9 cellular contexts compared by ENCODE assay signal in the genomic region with DNA sequence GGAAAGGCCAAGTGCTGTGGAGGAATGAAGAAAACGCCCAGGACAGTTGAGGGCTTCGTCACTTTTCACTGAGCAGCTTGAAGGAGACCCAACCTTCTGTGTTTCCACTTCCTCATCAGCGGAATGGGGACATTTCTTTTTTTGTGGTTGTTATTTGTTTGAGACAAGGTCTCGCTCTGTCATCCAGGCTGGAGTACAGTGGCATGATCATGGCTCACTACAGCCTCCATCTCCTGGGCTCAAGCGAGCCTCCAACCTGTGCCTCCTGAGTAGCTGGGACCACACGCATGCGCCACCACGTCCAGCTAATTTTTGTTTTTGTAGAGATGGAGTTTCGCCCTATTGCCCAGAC. TPM values are rescaled to one million over a fixed set of nuclear protein-coding genes. Genes with fewer than 3 reads are reported as not detected.
DNase-seq lines count a peak whose midpoint lies in the region; ATAC-seq and TF ChIP-seq lines count a peak whose summit lies in the region.
"Had no signal": no experiment of that assay in that cellular context is flagged by ENCODE, and none has a peak within 500 bp of the region (broad histone marks: within the 10 kb centered on the region; RNA-seq: fewer than 3 reads in every experiment).

No MANE protein-coding gene starts in this region.

- H3K9me3 Mint-ChIP-seq in CD14-positive monocyte (peaks cover 0 to 2% (median 0%) of the 10 kb centered on the region in 7 donors), memory B cell (no peaks in the 10 kb centered on the region)
- no peaks in the 10 kb centered on the region for H3K9me3 Mint-ChIP-seq in activated CD4-positive, alpha-beta memory T cell treated with anti-CD3 and anti-CD28 coated beads for 36 hours

- no peaks in the 10 kb centered on the region for H4K20me1 ChIP-seq in HCT116 (ENCODE audit: insufficient read depth)

- peaks cover 97% of the 10 kb centered on the region for H3K4me1 Mint-ChIP-seq in CD14-positive monocyte
- peaks cover 67% of the 10 kb centered on the region for H3K4me1 Mint-ChIP-seq in activated CD4-positive, alpha-beta memory T cell treated with anti-CD3 and anti-CD28 coated beads for 36 hours (ENCODE audit: low read depth)
- H3K4me1 Mint-ChIP-seq in memory B cell = peaks cover 47% of the 10 kb centered on the region

- peaks cover 8% of the 10 kb centered on the region in 2 donors for H3K36me3 Mint-ChIP-seq in CD14-positive monocyte
- peaks cover 3% of the 10 kb centered on the region for H3K36me3 Mint-ChIP-seq in activated CD4-positive, alpha-beta memory T cell treated with anti-CD3 and anti-CD28 coated beads for 36 hours
- no peaks in the 10 kb centered on the region for H3K36me3 Mint-ChIP-seq in memory B cell

- no peaks in the 10 kb centered on the region for H3K9me2 ChIP-seq in HCT116 (ENCODE audit: insufficient read depth)

- peak overlapping the region; percentile 73 for H3K4me2 ChIP-seq in HCT116 (ENCODE audit: low read length)

- peaks cover 50 to 61% of the 10 kb centered on the region in 2 experiments for H3K4me1 ChIP-seq in HCT116 (ENCODE audit: control insufficient read depth in 1 of 2, insufficient read depth in 2 of 2, low read length in 2 of 2)

- H3K27ac Mint-ChIP-seq in CD14-positive monocyte = peak overlapping the region; percentile 99 to 100 (median 100)
- peak overlapping the region; percentile 93 for H3K27ac Mint-ChIP-seq in activated CD4-positive, alpha-beta memory T cell treated with anti-CD3 and anti-CD28 coated beads for 36 hours
- H3K27ac Mint-ChIP-seq in memory B cell = peak overlapping the region; percentile 74

- H3K4me3 Mint-ChIP-seq in CD14-positive monocyte = peak overlapping the region; percentile 17 to 36
- H3K4me3 Mint-ChIP-seq in activated CD4-positive, alpha-beta memory T cell treated with anti-CD3 and anti-CD28 coated beads for 36 hours = no peak overlapping the region
- peak overlapping the region; percentile 60 for H3K4me3 Mint-ChIP-seq in memory B cell

- no TSS peak for BruUV-seq in HCT116 (replicated peaks; lab: Mats Ljungman, UMichigan)

- TF ChIP-seq CTCF in CD14-positive monocyte (IDR thresholded peaks at IDR 0.05) = no peak
- TF ChIP-seq CTCF in HCT116 (IDR thresholded peaks at IDR 0.05 in 2 of 3, conservative IDR thresholded peaks at IDR 0.05 in 1 of 3; ENCODE audit: borderline replicate concordance in 1 of 3, insufficient read depth in 1 of 3, low read depth in 2 of 3, low read length in 2 of 3) = no peak

- CTCF ChIA-PET in HCT116 (lab: Charles Lee) = interaction anchor here (1.4 kb wide), 1 partner anchor 60 kb away, joined by 4 read pairs; no protein-coding TSS in a partner anchor
- CTCF ChIA-PET in activated CD4-positive, alpha-beta memory T cell treated with anti-CD3 and anti-CD28 coated beads for 36 hours (lab: Charles Lee) = interaction anchor here (1.0 to 2.3 kb wide), 3 partner anchors 8 to 60 kb away, joined by 3 to 10 read pairs (median 8); no protein-coding TSS in a partner anchor

- H3K27me3 Mint-ChIP-seq in CD14-positive monocyte (ENCODE audit: low read depth in 3 of 3) (peaks cover 0 to 7% (median 2%) of the 10 kb centered on the region in 3 donors), memory B cell (no peaks in the 10 kb centered on the region)
- no peaks in the 10 kb centered on the region for H3K27me3 Mint-ChIP-seq in activated CD4-positive, alpha-beta memory T cell treated with anti-CD3 and anti-CD28 coated beads for 36 hours

- POLR2A ChIA-PET in HCT116 (lab: Charles Lee) = interaction anchor here (1.7 to 3.1 kb wide), 2 partner anchors 28 to 30 kb away, joined by 4 to 11 read pairs; partner anchors contain the start of gene RNF19B
- POLR2A ChIA-PET in activated CD4-positive, alpha-beta memory T cell treated with anti-CD3 and anti-CD28 coated beads for 36 hours (lab: Charles Lee) = interaction anchor here (1.6 to 3.3 kb wide), 4 partner anchors 8 to 34 kb away, joined by 3 to 23 read pairs (median 14); partner anchors contain the start of gene RNF19B

- ATAC-seq in HCT116 (no peak), memory B cell (ENCODE audit: low read depth) (peak; percentile 52), HG02938 (IDR thresholded peaks at IDR 0.05; ENCODE audit: unreplicated experiment) (no peak), GM18498 (IDR thresholded peaks at IDR 0.05; ENCODE audit: unreplicated experiment) (no peak), GM18873 (IDR thresholded peaks at IDR 0.05; ENCODE audit: low FRiP score, unreplicated experiment) (no peak), GM21515 (IDR thresholded peaks at IDR 0.05; ENCODE audit: unreplicated experiment) (no peak)

- no peaks in the 10 kb centered on the region for H3K36me3 ChIP-seq in HCT116 (ENCODE audit: control insufficient read depth in 1 of 2, insufficient read depth in 2 of 2, low read length in 2 of 2)

- H3K27ac ChIP-seq in HCT116 (ENCODE audit: low read depth, low read length) = peak overlapping the region; percentile 47

- no peak for TF ChIP-seq POLR2A in HCT116 (IDR thresholded peaks at IDR 0.05; ENCODE audit: borderline replicate concordance, extremely low read depth, insufficient read depth, insufficient read length)

- H2AFZ ChIP-seq in HCT116 (ENCODE audit: low read depth, low read length, poor library complexity, severe bottlenecking) = no peak overlapping the region

- no peak for TF ChIP-seq RAD21 in HCT116 (IDR thresholded peaks at IDR 0.05; ENCODE audit: low read depth)

- DNase-seq in CD14-positive monocyte (ENCODE audit: low spot score) = peak; percentile 59
- no peak for DNase-seq in HCT116 (ENCODE audit: low read depth, low spot score)
- no peak for DNase-seq in activated CD4-positive, alpha-beta memory T cell treated with anti-CD3 and anti-CD28 coated beads for 36 hours
- DNase-seq in memory B cell (ENCODE audit: low spot score in 2 of 2) = no peak
- DNase-seq: psoas muscle had no signal

- no peaks in the 10 kb centered on the region for H3K79me2 ChIP-seq in HCT116 (ENCODE audit: insufficient read depth, low read length)

- no peaks in the 10 kb centered on the region for H3K9me3 ChIP-seq in HCT116 (ENCODE audit: control insufficient read depth in 1 of 2, insufficient read depth in 1 of 2, low read depth in 1 of 2, low read length in 2 of 2)
- H3K9me3 ChIP-seq: psoas muscle had no signal

- intact Hi-C loops in CD14-positive monocyte (cut with micrococcal nuclease) = loop anchor here (2.0 to 5.0 kb wide), 2 partner anchors 30 to 39 kb away; no protein-coding TSS in a partner anchor
- intact Hi-C loops in HCT116 (cut with micrococcal nuclease) = no loop called here
- intact Hi-C loops in activated CD4-positive, alpha-beta memory T cell treated with anti-CD3 and anti-CD28 coated beads for 36 hours (cut with micrococcal nuclease) = no loop called here

- peak overlapping the region; percentile 21; the same call in 1 of the 2 replicates for H3K9ac ChIP-seq in HCT116 (ENCODE audit: low read length)

- H3K27me3 ChIP-seq in HCT116 (ENCODE audit: insufficient read depth, low read length) = no peaks in the 10 kb centered on the region

- H3K4me3 ChIP-seq in HCT116 (replicated peaks in 1 of 2; ENCODE audit: low read depth in 1 of 2, low read length in 2 of 2) = peak overlapping the region in 1 of 2 experiments; percentile 18; a peak in 1 of 4 replicates
- H3K4me3 ChIP-seq: psoas muscle had no signal

- RAD21 ChIA-PET in HCT116 (lab: Charles Lee; ENCODE audit: low non-redundant PET in 1 of 2, low total read pairs in 2 of 2, uncharacterized antibody in 2 of 2, unreplicated experiment in 2 of 2) = no interaction called here

TF ChIP-seq in HCT116, 20 proteins besides CTCF, POLR2A, EP300 and RAD21:
- TF ChIP-seq EZH2 (IDR thresholded peaks at IDR 0.05) (no peak), EZH2phosphoT487 (IDR thresholded peaks at IDR 0.05; ENCODE audit: borderline replicate concordance) (no peak), SIN3A (IDR thresholded peaks at IDR 0.05; ENCODE audit: low read depth) (no peak)
TF ChIP-seq in HCT116: peak in this region for 0.

RNA-seq across cellular contexts. Expression of gene RNF19B, which starts 28.6 kb away (rescaled TPM):
- polyA plus RNA-seq in CD14-positive monocyte = 1 to 10 TPM; 4.1 to 5.8 TPM
- total RNA-seq in HCT116 (2021; ENCODE audit: unreplicated experiment) = 22.5 TPM
- polyA plus RNA-seq in HCT116 (2012) = 24.1 and 32.5 TPM in 2 replicates
- total RNA-seq in activated CD4-positive, alpha-beta memory T cell treated with anti-CD3 and anti-CD28 coated beads for 36 hours = 10 to 100 TPM; 72.4 to 72.8 TPM

RNA-seq across cellular contexts. Expression of gene AK2, which starts 43.5 kb away (rescaled TPM):
- 100 to 1,000 TPM; 162 to 180 TPM for polyA plus RNA-seq in CD14-positive monocyte
- total RNA-seq in HCT116 (2021; ENCODE audit: unreplicated experiment) = 233 TPM
- polyA plus RNA-seq in HCT116 (2012) = 193 and 219 TPM in 2 replicates
- 100 to 1,000 TPM; 325 to 328 TPM for total RNA-seq in activated CD4-positive, alpha-beta memory T cell treated with anti-CD3 and anti-CD28 coated beads for 36 hours

Comparison
In these comparisons a context has a peak if more than half of its experiments do, and no peak if none do; other contexts are left out.
1. intact Hi-C loops: an anchor here in CD14-positive monocyte (2.0 to 5.0 kb wide); none called in HCT116 and activated CD4-positive, alpha-beta memory T cell treated with anti-CD3 and anti-CD28 coated beads for 36 hours.